9 cellular contexts compared by ENCODE assay signal in genomic region chr12:122982494-122982850, GRCh38. TPM values are rescaled to one million over a fixed set of nuclear protein-coding genes. Genes with fewer than 3 reads are reported as not detected.
DNase-seq lines count a peak whose midpoint lies in the region; ATAC-seq, FAIRE-seq and TF ChIP-seq lines count a peak whose summit lies in the region.
"Had no signal": no experiment of that assay in that cellular context is flagged by ENCODE, and none has a peak within 500 bp of the region (broad histone marks: within the 10 kb centered on the region; RNA-seq: fewer than 3 reads in every experiment).

No MANE protein-coding gene starts in this region.

- ATAC-seq in HCT116 (no peak), K562 (no peak), HG02884 (IDR thresholded peaks at IDR 0.05; ENCODE audit: unreplicated experiment) (no peak), HG03025 (IDR thresholded peaks at IDR 0.05; ENCODE audit: low FRiP score, unreplicated experiment) (no peak)
- no peak for ATAC-seq in naive thymus-derived CD8-positive, alpha-beta T cell
- ATAC-seq: foreskin keratinocyte had no signal

- intact Hi-C loops in HCT116 (cut with micrococcal nuclease): no loop called here
- intact Hi-C loops in K562 (cut with micrococcal nuclease): loop anchor here (5.0 to 10.0 kb wide), 2 partner anchors 50 to 162 kb away; no protein-coding TSS in a partner anchor

- H3K9ac ChIP-seq in HCT116 (ENCODE audit: low read length) (no peak overlapping the region), K562 (ENCODE audit: insufficient read depth in 1 of 2, low read depth in 2 of 2, low read length in 2 of 2) (peak overlapping the region in 1 of 2 experiments; percentile 99; a peak in 2 of 4 replicates)

- no peaks in the 10 kb centered on the region for H3K27me3 Mint-ChIP-seq in naive thymus-derived CD8-positive, alpha-beta T cell

- H3K4me1 ChIP-seq in HCT116 (ENCODE audit: control insufficient read depth in 1 of 2, insufficient read depth in 2 of 2, low read length in 2 of 2) (peaks cover 14 to 23% of the 10 kb centered on the region in 2 experiments), K562 (replicated peaks in 1 of 2; ENCODE audit: control insufficient read depth in 2 of 2, insufficient read depth in 2 of 2, low read length in 2 of 2) (peaks cover 33 to 98% of the 10 kb centered on the region in 2 experiments)
- H3K4me1 ChIP-seq: foreskin keratinocyte had no signal

- no peak for TF ChIP-seq CTCF in AG04449 (IDR thresholded peaks at IDR 0.05; ENCODE audit: insufficient read depth, low read length, missing control alignments)
- no peak for TF ChIP-seq CTCF in HCT116 (IDR thresholded peaks at IDR 0.05 in 2 of 3, conservative IDR thresholded peaks at IDR 0.05 in 1 of 3; ENCODE audit: borderline replicate concordance in 1 of 3, insufficient read depth in 1 of 3, low read depth in 2 of 3, low read length in 2 of 3)
- no peak for TF ChIP-seq CTCF in K562 (IDR thresholded peaks at IDR 0.05 in 2 of 3, conservative IDR thresholded peaks at IDR 0.05 in 1 of 3; ENCODE audit: insufficient read depth in 2 of 3, low read depth in 1 of 3, low read length in 3 of 3)
- no peak for TF ChIP-seq CTCF in WERI-Rb-1 (IDR thresholded peaks at IDR 0.05; ENCODE audit: low read depth, low read length)

- in situ Hi-C loops in K562 (cut with MboI): no loop called here

- peak overlapping the region; percentile 43 to 92 (median 88) for H3K27ac Mint-ChIP-seq in naive thymus-derived CD8-positive, alpha-beta T cell

- H4K20me1 ChIP-seq in HCT116 (ENCODE audit: insufficient read depth) (no peaks in the 10 kb centered on the region), K562 (replicated peaks; ENCODE audit: control insufficient read depth, insufficient read depth, low read length) (peaks cover 5% of the 10 kb centered on the region; the same call in 1 of the 2 replicates)

- TF ChIP-seq RAD21 in HCT116 (IDR thresholded peaks at IDR 0.05; ENCODE audit: low read depth): no peak
- no peak for TF ChIP-seq RAD21 in K562 (CRISPR knock-in tag; conservative IDR thresholded peaks at IDR 0.05 in 1 of 2, IDR thresholded peaks at IDR 0.05 in 1 of 2)

- POLR2A ChIA-PET in AG04449 (lab: Yijun Ruan, JAX): interaction anchor here (2.0 kb wide), 1 partner anchor 250 kb away, joined by 11 read pairs; the partner anchor contains the start of genes MPHOSPH9 and MTRFR
- POLR2A ChIA-PET in HCT116 (lab: Charles Lee): no interaction called here
- POLR2A ChIA-PET in K562 (lab: Yijun Ruan, JAX): interaction anchor here (0.6 to 4.0 kb wide), 8 partner anchors 7 to 256 kb away, joined by 3 to 22 read pairs (median 4); partner anchors contain the start of gene OGFOD2
- POLR2A ChIA-PET in naive thymus-derived CD8-positive, alpha-beta T cell (lab: Charles Lee): interaction anchor here (1.0 to 3.6 kb wide), 12 partner anchors 8 to 255 kb away, joined by 3 to 17 read pairs (median 4); partner anchors contain the start of genes ABCB9, OGFOD2 and PITPNM2

- H3K36me3 ChIP-seq in HCT116 (ENCODE audit: control insufficient read depth in 1 of 2, insufficient read depth in 2 of 2, low read length in 2 of 2): peaks cover under 1 to 2% of the 10 kb centered on the region in 2 experiments; a peak in 3 of 4 replicates
- peaks cover 50% of the 10 kb centered on the region for H3K36me3 ChIP-seq in K562 (ENCODE audit: control insufficient read depth, insufficient read depth, low read length)
- H3K36me3 ChIP-seq in WERI-Rb-1: peaks cover 25% of the 10 kb centered on the region

- H3K9me3 ChIP-seq in HCT116 (ENCODE audit: control insufficient read depth in 1 of 2, insufficient read depth in 1 of 2, low read depth in 1 of 2, low read length in 2 of 2) (no peaks in the 10 kb centered on the region), K562 (replicated peaks; ENCODE audit: control insufficient read depth, insufficient read depth, low read depth, low read length) (no peaks in the 10 kb centered on the region), WERI-Rb-1 (ENCODE audit: severe bottlenecking) (no peaks in the 10 kb centered on the region)

- peak overlapping the region; percentile 83 to 92 (median 88) for H3K4me3 Mint-ChIP-seq in naive thymus-derived CD8-positive, alpha-beta T cell

- no peaks in the 10 kb centered on the region for H3K9me2 ChIP-seq in HCT116 (ENCODE audit: insufficient read depth)

- H3K4me3 ChIP-seq in AG04449 (ENCODE audit: low read depth, low read length) (peak overlapping the region; percentile 87), HCT116 (replicated peaks in 1 of 2; ENCODE audit: low read depth in 1 of 2, low read length in 2 of 2) (no peak overlapping the region), K562 (no peak overlapping the region; the same call in 1 of the 2 replicates), WERI-Rb-1 (ENCODE audit: low read depth, low read length) (no peak overlapping the region)

- H3K79me2 ChIP-seq in HCT116 (ENCODE audit: insufficient read depth, low read length) (peaks cover 23% of the 10 kb centered on the region), K562 (ENCODE audit: control insufficient read depth, insufficient read depth, low read length) (peaks cover 34% of the 10 kb centered on the region)

- H3K9me3 Mint-ChIP-seq in naive thymus-derived CD8-positive, alpha-beta T cell: no peaks in the 10 kb centered on the region

- DNase-seq in AG04449 (ENCODE audit: low read depth, low spot score) (no peak), HCT116 (ENCODE audit: low read depth, low spot score) (no peak), K562 (ENCODE audit: extremely low read depth in 1 of 4, low spot score in 3 of 4) (no peak), EL (no peak), WERI-Rb-1 (no peak)
- DNase-seq in naive thymus-derived CD8-positive, alpha-beta T cell: no peak
- DNase-seq: foreskin keratinocyte had no signal

- TF ChIP-seq POLR2A in HCT116 (IDR thresholded peaks at IDR 0.05; ENCODE audit: borderline replicate concordance, extremely low read depth, insufficient read depth, insufficient read length): no peak
- 0 out of 2 replicates have a peak, but pooled peaks have one; percentile 11 for TF ChIP-seq POLR2A in K562 (conservative IDR thresholded peaks at IDR 0.05)

- BruUV-seq in HCT116 (replicated peaks; lab: Mats Ljungman, UMichigan) (TSS peak; percentile 75), K562 (replicated peaks; lab: Mats Ljungman, UMichigan) (TSS peak; percentile 69)

- peaks cover 0 to 19% (median 4%) of the 10 kb centered on the region in 3 donors for H3K36me3 Mint-ChIP-seq in naive thymus-derived CD8-positive, alpha-beta T cell

- no peaks in the 10 kb centered on the region for H3K27me3 ChIP-seq in HCT116 (ENCODE audit: insufficient read depth, low read length)
- H3K27me3 ChIP-seq in K562 (ENCODE audit: control insufficient read depth in 2 of 2, insufficient read depth in 2 of 2, low read length in 2 of 2): no peaks in the 10 kb centered on the region
- no peaks in the 10 kb centered on the region for H3K27me3 ChIP-seq in WERI-Rb-1 (ENCODE audit: insufficient read depth, low read depth, severe bottlenecking)
- H3K27me3 ChIP-seq: foreskin keratinocyte had no signal

- CTCF ChIA-PET in AG04449 (lab: Yijun Ruan, JAX) (interaction anchor here (1.5 to 3.9 kb wide), 3 partner anchors 60 to 256 kb away, joined by 3 to 27 read pairs (median 3); no protein-coding TSS in a partner anchor), HCT116 (lab: Charles Lee) (no interaction called here), K562 (lab: Yijun Ruan, JAX; ENCODE audit: low intra/inter-chr PET ratio) (no interaction called here)

- RAD21 ChIA-PET in HCT116 (lab: Charles Lee; ENCODE audit: low non-redundant PET in 1 of 2, low total read pairs in 2 of 2, uncharacterized antibody in 2 of 2, unreplicated experiment in 2 of 2): no interaction called here

- FAIRE-seq in K562 (lab: Jason Lieb, UNC): no peak

- no peak for TF ChIP-seq EP300 in K562 (IDR thresholded peaks at IDR 0.05; ENCODE audit: low read length)

- H3K9me1 ChIP-seq in K562 (ENCODE audit: control insufficient read depth, insufficient read depth, low read length): no peaks in the 10 kb centered on the region

- H3K4me2 ChIP-seq in HCT116 (ENCODE audit: low read length): peak overlapping the region; percentile 100; the same call in 1 of the 2 replicates
- no peak overlapping the region for H3K4me2 ChIP-seq in K562 (ENCODE audit: insufficient read depth, low read length)

- H3K27ac ChIP-seq in HCT116 (ENCODE audit: low read depth, low read length): peak overlapping the region; percentile 88; the same call in 1 of the 2 replicates
- H3K27ac ChIP-seq in K562 (ENCODE audit: extremely low read depth, low read depth, low read length): no peak overlapping the region
- no peak overlapping the region for H3K27ac ChIP-seq in WERI-Rb-1
- H3K27ac ChIP-seq: foreskin keratinocyte had no signal

- WGBS in K562 (ENCODE audit: insufficient coverage, low coverage, missing lambda C conversion rate): 90% methylated on average over 11 of the region's 11 CpGs

- H2AFZ ChIP-seq in HCT116 (ENCODE audit: low read depth, low read length, poor library complexity, severe bottlenecking) (no peak overlapping the region), K562 (ENCODE audit: low read depth, low read length) (no peak overlapping the region)

- peaks cover 21 to 62% (median 60%) of the 10 kb centered on the region in 4 donors for H3K4me1 Mint-ChIP-seq in naive thymus-derived CD8-positive, alpha-beta T cell

RNA-seq across cellular contexts. Expression of gene ARL6IP4, which starts 2.0 kb away (rescaled TPM):
- total RNA-seq in HCT116 (2021; ENCODE audit: unreplicated experiment) (128 TPM), K562 (2014; rRNA removed) (224 and 280 TPM in 2 replicates), K562 (2014; rRNA removed; fragmentation: Illumina TruSeq; extraction: Trizol) (78.1 and 91.2 TPM in 2 replicates), K562 (2015; rRNA removed; fragmentation: Illumina TruSeq; extraction: Trizol) (171 and 180 TPM in 2 replicates), K562 (2021) (164 and 167 TPM in 2 replicates)
- polyA plus RNA-seq in HCT116 (2012): 178 and 187 TPM in 2 replicates
- total RNA-seq in K562 (2011; cell fraction: chromatin; rRNA removed; ENCODE audit: low replicate concordance): 69.3 and 160 TPM in 2 replicates
- total RNA-seq in K562 (2011; cell fraction: nucleolus; rRNA removed): 133 and 147 TPM in 2 replicates
- 86.5 and 106 TPM in 2 replicates for total RNA-seq in K562 (2011; cell fraction: nucleoplasm; rRNA removed)
- polyA plus RNA-seq in K562 (2011; rRNA removed) (128 and 132 TPM in 2 replicates), K562 (2014; fragmentation: Illumina TruSeq; extraction: Trizol) (151 and 170 TPM in 2 replicates), K562 (2014; fragmentation: Nextera tagmentation; extraction: Ambion mirVana) (1 to 10 TPM; 2.4 to 4.8 TPM), K562 (2014; rRNA removed) (242 and 255 TPM in 2 replicates)
- 110 and 136 TPM in 2 replicates for polyA plus RNA-seq in K562 (2011; cell fraction: cytosol; rRNA removed)
- polyA plus RNA-seq in K562 (2011; cell fraction: nucleus; rRNA removed): 328 and 373 TPM in 2 replicates
- 163 and 245 TPM in 2 replicates for polyA plus RNA-seq in K562 (2012)
- polyA minus RNA-seq in K562 (2011; rRNA and poly(A)+ RNA removed): 33.8 and 41.5 TPM in 2 replicates
- polyA minus RNA-seq in K562 (2011; cell fraction: cytosol; rRNA and poly(A)+ RNA removed): 34.7 and 36.8 TPM in 2 replicates
- polyA minus RNA-seq in K562 (2011; cell fraction: nucleus; rRNA and poly(A)+ RNA removed): 21.8 and 31.0 TPM in 2 replicates
- total RNA-seq in naive thymus-derived CD8-positive, alpha-beta T cell: 100 to 1,000 TPM; 183 TPM
- polyA plus RNA-seq in naive thymus-derived CD8-positive, alpha-beta T cell: 100 to 1,000 TPM; 209 to 256 (median 222) TPM

RNA-seq across cellular contexts. Expression of gene OGFOD2, which starts 7.4 kb away (rescaled TPM):
- total RNA-seq in HCT116 (2021; ENCODE audit: unreplicated experiment) (29.5 TPM), K562 (2014; rRNA removed) (39.0 and 40.3 TPM in 2 replicates), K562 (2014; rRNA removed; fragmentation: Illumina TruSeq; extraction: Trizol) (5.9 and 6.4 TPM in 2 replicates), K562 (2015; rRNA removed; fragmentation: Illumina TruSeq; extraction: Trizol) (18.5 and 21.4 TPM in 2 replicates), K562 (2021) (51.7 and 63.0 TPM in 2 replicates)
- 24.1 and 26.2 TPM in 2 replicates for polyA plus RNA-seq in HCT116 (2012)
- total RNA-seq in K562 (2011; cell fraction: chromatin; rRNA removed; ENCODE audit: low replicate concordance): 71.5 and 173 TPM in 2 replicates
- total RNA-seq in K562 (2011; cell fraction: nucleolus; rRNA removed): 98.1 and 99.0 TPM in 2 replicates
- total RNA-seq in K562 (2011; cell fraction: nucleoplasm; rRNA removed): 61.3 and 107 TPM in 2 replicates
- polyA plus RNA-seq in K562 (2011; rRNA removed) (27.6 and 38.3 TPM in 2 replicates), K562 (2014; fragmentation: Illumina TruSeq; extraction: Trizol) (13.5 and 29.6 TPM in 2 replicates), K562 (2014; fragmentation: Nextera tagmentation; extraction: Ambion mirVana) (1 to 10 TPM; 1.4 to 3.8 TPM), K562 (2014; rRNA removed) (86.0 and 111 TPM in 2 replicates)
- polyA plus RNA-seq in K562 (2011; cell fraction: cytosol; rRNA removed): 40.5 and 99.8 TPM in 2 replicates
- polyA plus RNA-seq in K562 (2011; cell fraction: nucleus; rRNA removed): 261 and 270 TPM in 2 replicates
- polyA plus RNA-seq in K562 (2012): 24.6 and 74.9 TPM in 2 replicates
- polyA minus RNA-seq in K562 (2011; rRNA and poly(A)+ RNA removed): 15.9 and 19.8 TPM in 2 replicates
- polyA minus RNA-seq in K562 (2011; cell fraction: cytosol; rRNA and poly(A)+ RNA removed): 16.9 and 19.2 TPM in 2 replicates
- 54.3 and 67.5 TPM in 2 replicates for polyA minus RNA-seq in K562 (2011; cell fraction: nucleus; rRNA and poly(A)+ RNA removed)
- total RNA-seq in naive thymus-derived CD8-positive, alpha-beta T cell: 10 to 100 TPM; 35.1 TPM
- polyA plus RNA-seq in naive thymus-derived CD8-positive, alpha-beta T cell: 10 to 100 TPM in 2 of 3 donors, 1 to 10 TPM in 1; 7.7 to 15.9 (median 15.4) TPM

RNA-seq across cellular contexts. Expression of gene ABCB9, which starts 16.2 kb away (rescaled TPM):
- 14.7 TPM for total RNA-seq in HCT116 (2021; ENCODE audit: unreplicated experiment)
- 9.8 and 10.6 TPM in 2 replicates for polyA plus RNA-seq in HCT116 (2012)
- total RNA-seq in K562 (2011; cell fraction: chromatin; rRNA removed; ENCODE audit: low replicate concordance): 28.0 and 68.9 TPM in 2 replicates
- total RNA-seq in K562 (2011; cell fraction: nucleolus; rRNA removed): 41.1 and 52.0 TPM in 2 replicates
- 34.1 and 35.2 TPM in 2 replicates for total RNA-seq in K562 (2011; cell fraction: nucleoplasm; rRNA removed)
- 9.6 and 10.5 TPM in 2 replicates for total RNA-seq in K562 (2014; rRNA removed)
- total RNA-seq in K562 (2014; rRNA removed; fragmentation: Illumina TruSeq; extraction: Trizol): 3.9 and 4.3 TPM in 2 replicates
- 6.2 and 6.5 TPM in 2 replicates for total RNA-seq in K562 (2015; rRNA removed; fragmentation: Illumina TruSeq; extraction: Trizol)
- 12.0 and 12.6 TPM in 2 replicates for total RNA-seq in K562 (2021)
- polyA plus RNA-seq in K562 (2011; rRNA removed): 6.3 and 6.5 TPM in 2 replicates
- polyA plus RNA-seq in K562 (2011; cell fraction: cytosol; rRNA removed): 5.8 and 12.1 TPM in 2 replicates
- 10.8 and 22.9 TPM in 2 replicates for polyA plus RNA-seq in K562 (2011; cell fraction: nucleus; rRNA removed)
- 5.0 and 6.9 TPM in 2 replicates for polyA plus RNA-seq in K562 (2012)
- 4.2 and 5.7 TPM in 2 replicates for polyA plus RNA-seq in K562 (2014; fragmentation: Illumina TruSeq; extraction: Trizol)
- under 1 TPM; 0.20 to 0.31 TPM for polyA plus RNA-seq in K562 (2014; fragmentation: Nextera tagmentation; extraction: Ambion mirVana)
- 7.6 and 7.9 TPM in 2 replicates for polyA plus RNA-seq in K562 (2014; rRNA removed)
- 8.5 and 9.6 TPM in 2 replicates for polyA minus RNA-seq in K562 (2011; rRNA and poly(A)+ RNA removed)
- 6.6 and 9.7 TPM in 2 replicates for polyA minus RNA-seq in K562 (2011; cell fraction: cytosol; rRNA and poly(A)+ RNA removed)
- polyA minus RNA-seq in K562 (2011; cell fraction: nucleus; rRNA and poly(A)+ RNA removed): 13.3 and 14.7 TPM in 2 replicates
- 1 to 10 TPM; 6.2 to 7.0 TPM for total RNA-seq in naive thymus-derived CD8-positive, alpha-beta T cell
- polyA plus RNA-seq in naive thymus-derived CD8-positive, alpha-beta T cell: 1 to 10 TPM in 1 of 3 donors, under 1 TPM in 2; 0.45 to 1.4 (median 0.80) TPM
